ENCODE assay signal across 17 cellular contexts in the genomic region with DNA sequence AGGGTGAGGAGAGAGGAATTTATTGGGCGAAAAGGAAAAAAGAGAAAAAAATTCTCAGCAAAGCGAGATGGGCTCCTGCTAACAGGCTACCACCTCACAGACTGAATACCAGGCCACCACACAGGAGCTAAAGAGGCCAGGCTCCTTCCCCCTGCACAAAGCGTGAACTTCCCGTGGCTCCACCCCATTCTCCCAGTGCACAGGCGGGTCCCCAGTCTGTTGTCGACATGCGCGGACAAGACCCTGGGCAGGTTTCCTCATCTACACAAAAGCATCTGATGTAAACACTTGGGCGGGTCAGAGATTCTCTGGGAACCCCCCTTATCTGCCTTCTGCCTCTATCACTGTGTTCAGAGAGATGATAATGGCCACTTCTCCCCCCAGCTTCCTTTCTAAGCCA. TPM values are rescaled to one million over a fixed set of nuclear protein-coding genes. Genes with fewer than 3 reads are reported as not detected.
A peak's percentile ranks its signal among the peaks of the same experiment; 100 is the strongest.
DNase-seq lines count a peak whose midpoint lies in the region; ATAC-seq, FAIRE-seq and TF ChIP-seq lines count a peak whose summit lies in the region.
"Had no signal": no experiment of that assay in that cellular context is flagged by ENCODE, and none has a peak within 500 bp of the region (broad histone marks: within the 10 kb centered on the region; RNA-seq: fewer than 3 reads in every experiment).

No MANE protein-coding gene starts in this region.

- intact Hi-C loops in K562 (cut with micrococcal nuclease) = no loop called here

- no peak for TF ChIP-seq RAD21 in K562 (CRISPR knock-in tag; conservative IDR thresholded peaks at IDR 0.05 in 1 of 2, IDR thresholded peaks at IDR 0.05 in 1 of 2)

- H3K4me1 Mint-ChIP-seq in natural killer cell treated with Interleukin-12 subunit alpha and Interleukin-12 subunit beta and Interleukin-15 and Interleukin-18, amount 100 ng/mL, for 72 hours (ENCODE audit: low read depth in 2 of 2) = no peaks in the 10 kb centered on the region
- H3K4me1 Mint-ChIP-seq: IgD-negative memory B cell had no signal

- no peak overlapping the region for H2AFZ ChIP-seq in K562 (ENCODE audit: low read depth, low read length)

- H3K9ac ChIP-seq in K562 (ENCODE audit: insufficient read depth in 1 of 2, low read depth in 2 of 2, low read length in 2 of 2) = no peak overlapping the region

- no peak for TF ChIP-seq EP300 in K562 (IDR thresholded peaks at IDR 0.05; ENCODE audit: low read length)

- no peaks in the 10 kb centered on the region for H3K9me3 ChIP-seq in K562 (replicated peaks; ENCODE audit: control insufficient read depth, insufficient read depth, low read depth, low read length)

- no peak for TF ChIP-seq POLR2A in K562 (conservative IDR thresholded peaks at IDR 0.05)

- TF ChIP-seq CTCF in K562 (IDR thresholded peaks at IDR 0.05 in 2 of 3, conservative IDR thresholded peaks at IDR 0.05 in 1 of 3; ENCODE audit: insufficient read depth in 2 of 3, low read depth in 1 of 3, low read length in 3 of 3) (no peak), foreskin keratinocyte (conservative IDR thresholded peaks at IDR 0.05) (no peak)

- H3K27ac Mint-ChIP-seq in natural killer cell treated with Interleukin-12 subunit alpha and Interleukin-12 subunit beta and Interleukin-15 and Interleukin-18, amount 100 ng/mL, for 72 hours = no peak overlapping the region
- H3K27ac Mint-ChIP-seq: IgD-negative memory B cell had no signal

- H3K4me2 ChIP-seq in K562 (ENCODE audit: insufficient read depth, low read length) = no peak overlapping the region; the same call in 1 of the 2 replicates

- POLR2A ChIA-PET in K562 (lab: Yijun Ruan, JAX) = interaction anchor here (0.6 to 1.2 kb wide), 3 partner anchors 9 to 1472 kb away, joined by 3 read pairs; no protein-coding TSS in a partner anchor

- no peak overlapping the region for H3K4me3 Mint-ChIP-seq in natural killer cell treated with Interleukin-12 subunit alpha and Interleukin-12 subunit beta and Interleukin-15 and Interleukin-18, amount 100 ng/mL, for 72 hours
- H3K4me3 Mint-ChIP-seq: CD8-positive, alpha-beta memory T cell; IgD-negative memory B cell had no signal

- peak; percentile 33; the same call in 1 of the 3 replicates for ATAC-seq in K562
- ATAC-seq in foreskin keratinocyte = peak; percentile 35
- ATAC-seq in HG02798 (IDR thresholded peaks at IDR 0.05; ENCODE audit: poor library complexity, unreplicated experiment) = no peak
- ATAC-seq in natural killer cell treated with Interleukin-12 subunit alpha and Interleukin-12 subunit beta and Interleukin-15 and Interleukin-18, amount 100 ng/mL, for 72 hours = no peak
- ATAC-seq: GM12878 had no signal

- H3K4me1 ChIP-seq in K562 (replicated peaks in 1 of 2; ENCODE audit: control insufficient read depth in 2 of 2, insufficient read depth in 2 of 2, low read length in 2 of 2) (no peaks in the 10 kb centered on the region; a peak in 3 of 5 replicates), foreskin keratinocyte (peaks cover 10% of the 10 kb centered on the region)

- H4K20me1 ChIP-seq in K562 (replicated peaks; ENCODE audit: control insufficient read depth, insufficient read depth, low read length) = no peaks in the 10 kb centered on the region

- H3K27ac ChIP-seq in K562 (ENCODE audit: extremely low read depth, low read depth, low read length) (no peak overlapping the region), foreskin keratinocyte (no peak overlapping the region)
- H3K27ac ChIP-seq: 22Rv1 had no signal

- in situ Hi-C loops in K562 (cut with MboI) = no loop called here

- H3K4me3 ChIP-seq in K562 = no peak overlapping the region
- H3K4me3 ChIP-seq: GM12878 had no signal

- peak; percentile 22 for DNase-seq in NCI-H2171 treated with DMSO at 0.1 percent for 48 hours (lab: John Stamatoyannopoulos, UW)
- DNase-seq in NCI-H2171 (lab: John Stamatoyannopoulos, UW) = no peak
- DNase-seq in K562 (ENCODE audit: extremely low read depth in 1 of 4, low spot score in 3 of 4) = peak in 1 of 4 experiments; percentile 9
- no peak for DNase-seq in foreskin keratinocyte
- DNase-seq in COR-L47 (lab: John Stamatoyannopoulos, UW) = no peak
- DNase-seq in natural killer cell treated with Interleukin-12 subunit alpha and Interleukin-12 subunit beta and Interleukin-15 and Interleukin-18, amount 100 ng/mL, for 72 hours (ENCODE audit: low spot score) = no peak
- DNase-seq: Calu3; CD8-positive, alpha-beta memory T cell; DMS 273 treated with DMSO at 0.1 percent for 48 hours; H7 had no signal

- no TSS peak for BruUV-seq in K562 (replicated peaks; lab: Mats Ljungman, UMichigan)

- no peaks in the 10 kb centered on the region for H3K36me3 Mint-ChIP-seq in natural killer cell treated with Interleukin-12 subunit alpha and Interleukin-12 subunit beta and Interleukin-15 and Interleukin-18, amount 100 ng/mL, for 72 hours
- H3K36me3 Mint-ChIP-seq: CD8-positive, alpha-beta memory T cell; IgD-negative memory B cell had no signal

- no peaks in the 10 kb centered on the region for H3K9me1 ChIP-seq in K562 (ENCODE audit: control insufficient read depth, insufficient read depth, low read length)

- WGBS in K562 (ENCODE audit: insufficient coverage, low coverage, missing lambda C conversion rate) = 1% methylated on average over 9 of the region's 9 CpGs

- H3K27me3 ChIP-seq in K562 (ENCODE audit: control insufficient read depth in 2 of 2, insufficient read depth in 2 of 2, low read length in 2 of 2) (peaks cover 10 to 18% of the 10 kb centered on the region in 2 experiments), foreskin keratinocyte (no peaks in the 10 kb centered on the region)

- CTCF ChIA-PET in K562 (lab: Yijun Ruan, JAX; ENCODE audit: low intra/inter-chr PET ratio) = no interaction called here

- no peaks in the 10 kb centered on the region for H3K79me2 ChIP-seq in K562 (ENCODE audit: control insufficient read depth, insufficient read depth, low read length)

- H3K9me3 Mint-ChIP-seq in natural killer cell treated with Interleukin-12 subunit alpha and Interleukin-12 subunit beta and Interleukin-15 and Interleukin-18, amount 100 ng/mL, for 72 hours = no peaks in the 10 kb centered on the region
- H3K9me3 Mint-ChIP-seq: IgD-negative memory B cell had no signal

- no peaks in the 10 kb centered on the region for H3K36me3 ChIP-seq in K562 (ENCODE audit: control insufficient read depth, insufficient read depth, low read length)

- H3K27me3 Mint-ChIP-seq in natural killer cell treated with Interleukin-12 subunit alpha and Interleukin-12 subunit beta and Interleukin-15 and Interleukin-18, amount 100 ng/mL, for 72 hours = peaks cover 8 to 22% of the 10 kb centered on the region in 2 donors

- FAIRE-seq in K562 (lab: Jason Lieb, UNC) = no peak
- FAIRE-seq: GM12878, GM18507 had no signal

TF ChIP-seq in K562, 482 proteins besides CTCF, POLR2A, EP300 and RAD21:
- TF ChIP-seq WHSC1 (IDR thresholded peaks at IDR 0.05; ENCODE audit: low read length) = no peak
- peak; percentile 78 to 80 for TF ChIP-seq NRF1 (conservative IDR thresholded peaks at IDR 0.05 in 1 of 2, IDR thresholded peaks at IDR 0.05 in 1 of 2)
- no peak for TF ChIP-seq NCOA6 (IDR thresholded peaks at IDR 0.05)

RNA-seq across cellular contexts. Expression of gene IL31RA, which starts 34.2 kb away (rescaled TPM):
- not detected in 2 replicates for total RNA-seq in K562 (2011; cell fraction: chromatin; rRNA removed; ENCODE audit: low replicate concordance)
- total RNA-seq in K562 (2011; cell fraction: nucleolus; rRNA removed) = not detected in 2 replicates
- not detected in 2 replicates for total RNA-seq in K562 (2011; cell fraction: nucleoplasm; rRNA removed)
- total RNA-seq in K562 (2014; rRNA removed) (not detected in 2 replicates), K562 (2014; rRNA removed; fragmentation: Illumina TruSeq; extraction: Trizol) (not detected in 2 replicates), K562 (2015; rRNA removed; fragmentation: Illumina TruSeq; extraction: Trizol) (not detected in 2 replicates), K562 (2021) (not detected in 2 replicates), foreskin keratinocyte (3.4 and 5.7 TPM in 2 replicates)
- polyA plus RNA-seq in K562 (2011; rRNA removed) (not detected in 2 replicates), K562 (2014; fragmentation: Illumina TruSeq; extraction: Trizol) (not detected in 2 replicates), K562 (2014; fragmentation: Nextera tagmentation; extraction: Ambion mirVana) (not detected), K562 (2014; rRNA removed) (not detected in 2 replicates), foreskin keratinocyte (1.0 and 1.7 TPM in 2 replicates)
- not detected in 2 replicates for polyA plus RNA-seq in K562 (2011; cell fraction: cytosol; rRNA removed)
- not detected in 2 replicates for polyA plus RNA-seq in K562 (2011; cell fraction: nucleus; rRNA removed)
- 0.06 TPM in 1 of 2 replicates, not detected in the other for polyA plus RNA-seq in K562 (2012)
- polyA minus RNA-seq in K562 (2011; rRNA and poly(A)+ RNA removed) = not detected in 2 replicates
- not detected in 2 replicates for polyA minus RNA-seq in K562 (2011; cell fraction: cytosol; rRNA and poly(A)+ RNA removed)
- not detected in 2 replicates for polyA minus RNA-seq in K562 (2011; cell fraction: nucleus; rRNA and poly(A)+ RNA removed)
- 1 to 10 TPM; 2.3 to 3.0 TPM for total RNA-seq in natural killer cell treated with Interleukin-12 subunit alpha and Interleukin-12 subunit beta and Interleukin-15 and Interleukin-18, amount 100 ng/mL, for 72 hours
- total RNA-seq: CD8-positive, alpha-beta memory T cell; H7; HT-29 had no signal
- polyA plus RNA-seq: BJ; CD8-positive, alpha-beta memory T cell; IgD-negative memory B cell had no signal

Comparison
In these comparisons a context has a peak if more than half of its experiments do, and no peak if none do; other contexts are left out.
1. ATAC-seq: peak in K562 (single experiment) and foreskin keratinocyte (single experiment); none in HG02798 (single experiment) and natural killer cell treated with Interleukin-12 subunit alpha and Interleukin-12 subunit beta and Interleukin-15 and Interleukin-18, amount 100 ng/mL, for 72 hours (0 of 2).